ENCODE assay signal across 11 cellular contexts in the genomic region with DNA sequence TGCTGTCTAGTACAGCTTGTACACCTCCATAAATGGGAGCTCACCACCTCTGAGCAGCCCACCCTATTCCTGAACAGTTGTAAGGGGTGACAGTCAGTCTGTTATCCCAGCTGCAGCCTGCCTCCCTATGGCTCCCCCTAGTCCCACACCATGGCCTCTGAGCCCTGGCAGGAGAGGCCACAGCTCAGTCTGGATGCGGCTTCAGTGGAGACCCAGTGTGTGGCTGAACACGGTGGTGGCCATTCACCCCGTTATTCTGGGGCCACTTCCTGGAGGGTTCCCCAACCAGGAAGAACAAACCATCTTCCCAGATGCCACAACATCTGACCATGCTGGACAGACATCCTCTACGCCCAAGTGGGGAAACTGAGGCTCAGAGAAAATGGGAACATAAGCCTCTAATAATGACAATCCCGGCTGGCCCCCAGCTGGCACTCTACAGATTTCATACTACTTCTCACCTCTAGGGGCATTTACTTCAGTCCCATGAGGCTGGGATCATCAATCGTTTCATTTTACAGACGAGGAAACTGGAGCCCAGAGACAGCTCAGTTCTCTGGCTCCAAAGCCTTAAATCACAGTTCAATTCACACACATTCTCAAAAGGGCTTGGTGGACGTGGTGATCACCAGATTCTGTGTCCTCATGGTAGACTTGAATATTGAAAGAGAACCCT. TPM values are rescaled to one million over a fixed set of nuclear protein-coding genes. Genes with fewer than 3 reads are reported as not detected.
A peak's percentile ranks its signal among the peaks of the same experiment; 100 is the strongest.
DNase-seq lines count a peak whose midpoint lies in the region; ATAC-seq, FAIRE-seq and TF ChIP-seq lines count a peak whose summit lies in the region.
"Had no signal": no experiment of that assay in that cellular context is flagged by ENCODE, and none has a peak within 500 bp of the region (broad histone marks: within the 10 kb centered on the region; RNA-seq: fewer than 3 reads in every experiment).

No MANE protein-coding gene starts in this region.

- no peak overlapping the region for H3K9ac ChIP-seq in SK-N-SH

- TF ChIP-seq POLR2A in H54 (IDR thresholded peaks at IDR 0.05; ENCODE audit: low read depth, low read length) (no peak), GM12892 (IDR thresholded peaks at IDR 0.05; ENCODE audit: low read depth, low read length) (no peak)

- no peak for TF ChIP-seq EP300 in SK-N-SH (IDR thresholded peaks at IDR 0.05; ENCODE audit: borderline replicate concordance in 1 of 2, low read depth in 1 of 2, low read length in 1 of 2)

- no peak for TF ChIP-seq RAD21 in SK-N-SH (IDR thresholded peaks at IDR 0.05; ENCODE audit: low read length)

- no peak overlapping the region for H3K27ac ChIP-seq in SK-N-SH (ENCODE audit: low read depth in 2 of 2, low read length in 1 of 2)
- H3K27ac ChIP-seq: esophagus squamous epithelium had no signal

- H2AFZ ChIP-seq in SK-N-SH (ENCODE audit: low read depth), result no peak overlapping the region

- H4K20me1 ChIP-seq in SK-N-SH (ENCODE audit: insufficient read depth), result no peaks in the 10 kb centered on the region

- no peaks in the 10 kb centered on the region; the same call in 1 of the 2 replicates for H3K27me3 ChIP-seq in SK-N-SH (ENCODE audit: insufficient read depth)

- H3K9me3 ChIP-seq in SK-N-SH, result no peaks in the 10 kb centered on the region
- H3K9me3 ChIP-seq: esophagus squamous epithelium had no signal

- ATAC-seq in HG02759 (IDR thresholded peaks at IDR 0.05; ENCODE audit: unreplicated experiment) (no peak), HG02763 (IDR thresholded peaks at IDR 0.05; ENCODE audit: unreplicated experiment) (no peak)

- CTCF ChIA-PET in SK-N-SH (lab: Yijun Ruan, JAX), result interaction anchor here (0.6 to 8.5 kb wide), 22 partner anchors 8 to 765 kb away, joined by 3 to 183 read pairs (median 3); partner anchors contain the start of genes CCDC174 and GRIP2

- FAIRE-seq in H54 (lab: Jason Lieb, UNC), result no peak
- no peak for FAIRE-seq in GM12892 (lab: Jason Lieb, UNC)

- no peaks in the 10 kb centered on the region for H3K36me3 ChIP-seq in SK-N-SH (replicated peaks in 1 of 2; ENCODE audit: control insufficient read depth in 1 of 2, insufficient read depth in 2 of 2, low read length in 1 of 2)
- H3K36me3 ChIP-seq: esophagus squamous epithelium had no signal

- no peaks in the 10 kb centered on the region for H3K79me2 ChIP-seq in SK-N-SH (ENCODE audit: insufficient read depth)

- H3K4me2 ChIP-seq in SK-N-SH, result no peak overlapping the region

- peaks cover 0 to 22% of the 10 kb centered on the region in 2 experiments; a peak in 1 of 4 replicates for H3K4me1 ChIP-seq in SK-N-SH (ENCODE audit: control insufficient read depth in 1 of 2, insufficient read depth in 2 of 2, low read depth in 1 of 2, low read length in 1 of 2)

- peak; percentile 47; the same call in 1 of the 2 replicates for TF ChIP-seq CTCF in AG10803 (conservative IDR thresholded peaks at IDR 0.05; ENCODE audit: low read length)
- TF ChIP-seq CTCF in SK-N-SH (IDR thresholded peaks at IDR 0.05), result peak; percentile 50

- DNase-seq in AG10803 (ENCODE audit: low read depth) (peak; percentile 25), H54 (ENCODE audit: insufficient read length, low spot score) (peak; percentile 49), SK-N-SH (peak; percentile 53), hepatic stellate cell (ENCODE audit: low spot score) (peak; percentile 63), GM12892 (ENCODE audit: insufficient read length) (no peak), NCI-H187 (lab: John Stamatoyannopoulos, UW) (no peak)
- DNase-seq: activated T-cell treated with anti-CD3 and anti-CD28 coated beads, Interleukin-2, amount 50 U/mL, for 4 hours; esophagus squamous epithelium; NCI-H446 treated with DMSO at 0.1 percent for 48 hours had no signal

- WGBS in SK-N-SH (ENCODE audit: low lambda C conversion rate), result 51% methylated on average over 8 of the region's 8 CpGs

- no peaks in the 10 kb centered on the region for H3K9me2 ChIP-seq in SK-N-SH

- POLR2A ChIA-PET in SK-N-SH (lab: Yijun Ruan, JAX), result no interaction called here

- no peak overlapping the region for H3K4me3 ChIP-seq in AG10803 (ENCODE audit: low read length)
- no peak overlapping the region for H3K4me3 ChIP-seq in SK-N-SH (ENCODE audit: low read depth in 2 of 2, low read length in 1 of 2)
- H3K4me3 ChIP-seq: esophagus squamous epithelium had no signal

- H3F3A ChIP-seq in SK-N-SH (replicated peaks; ENCODE audit: insufficient read depth), result no peaks in the 10 kb centered on the region

TF ChIP-seq in SK-N-SH, 30 proteins besides CTCF, POLR2A, EP300 and RAD21:
- no peak for TF ChIP-seq IRF3 (IDR thresholded peaks at IDR 0.05; ENCODE audit: low read depth, low read length)
- TF ChIP-seq FOSL2 (IDR thresholded peaks at IDR 0.05; ENCODE audit: borderline replicate concordance, low read depth), result no peak
TF ChIP-seq in SK-N-SH: peak in this region for 0.

RNA-seq across cellular contexts. Expression of gene GRIP2, which starts 9.3 kb away (rescaled TPM):
- polyA plus RNA-seq in SK-N-SH (2012; rRNA removed), result 0.15 and 0.26 TPM in 2 replicates
- 0.12 and 0.15 TPM in 2 replicates for polyA plus RNA-seq in SK-N-SH (2012; cell fraction: cytosol; rRNA removed)
- polyA plus RNA-seq in SK-N-SH (2012; cell fraction: nucleus; rRNA removed), result 0.55 and 0.83 TPM in 2 replicates
- not detected for polyA plus RNA-seq in GM12892 (2012; ENCODE audit: missing spikeins)

Comparison
In these comparisons a context has a peak if more than half of its experiments do, and no peak if none do; other contexts are left out.
1. DNase-seq: peak in AG10803 (single experiment), H54 (single experiment), SK-N-SH (single experiment) and hepatic stellate cell (single experiment); none in GM12892 (single experiment) and NCI-H187 (0 of 2).